10 cellular contexts compared by ENCODE assay signal in the genomic region with DNA sequence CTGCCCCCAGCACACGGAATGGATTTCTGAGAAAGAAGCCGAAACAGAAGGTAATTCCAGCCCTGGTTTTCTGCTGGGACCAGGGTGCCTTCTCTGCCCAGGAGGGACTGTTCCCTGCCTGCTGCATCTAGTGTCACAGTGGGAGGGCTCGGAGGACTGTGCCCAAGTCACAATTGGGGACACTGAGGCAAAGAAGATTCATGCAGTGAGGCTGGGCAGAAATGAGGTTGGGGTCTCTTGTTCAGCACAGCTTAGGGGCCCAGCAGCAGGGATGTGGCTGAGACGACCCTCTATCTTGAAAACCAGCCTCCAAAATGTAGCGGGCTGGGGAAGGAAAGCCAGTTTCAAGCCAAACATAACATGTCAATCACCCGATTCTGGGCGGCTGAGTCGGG. TPM values are rescaled to one million over a fixed set of nuclear protein-coding genes. Genes with fewer than 3 reads are reported as not detected.
A peak's percentile ranks its signal among the peaks of the same experiment; 100 is the strongest.
DNase-seq lines count a peak whose midpoint lies in the region; ATAC-seq and TF ChIP-seq lines count a peak whose summit lies in the region.
"Had no signal": no experiment of that assay in that cellular context is flagged by ENCODE, and none has a peak within 500 bp of the region (broad histone marks: within the 10 kb centered on the region; RNA-seq: fewer than 3 reads in every experiment).

No MANE protein-coding gene starts in this region.

- POLR2A ChIA-PET in activated CD4-positive, alpha-beta T cell treated with anti-CD3 and anti-CD28 coated beads, Interleukin-2, amount 10 ng/mL, durations not matched to agents 7 days and 5 days (lab: Charles Lee) = no interaction called here

- CTCF ChIA-PET in activated CD4-positive, alpha-beta T cell treated with anti-CD3 and anti-CD28 coated beads, Interleukin-2, amount 10 ng/mL, durations not matched to agents 7 days and 5 days (lab: Charles Lee) = interaction anchor here (1.0 to 3.0 kb wide), 3 partner anchors 14 to 172 kb away, joined by 4 to 17 read pairs (median 4); no protein-coding TSS in a partner anchor

- ATAC-seq in T-helper 17 cell (no peak), GM21390 (IDR thresholded peaks at IDR 0.05; ENCODE audit: unreplicated experiment) (no peak), HG03280 (IDR thresholded peaks at IDR 0.05; ENCODE audit: unreplicated experiment) (no peak)

- no peak for TF ChIP-seq POLR2A in stomach (IDR thresholded peaks at IDR 0.05)

- no peaks in the 10 kb centered on the region for H3K36me3 ChIP-seq in stomach
- H3K36me3 ChIP-seq: SJSA1 had no signal

- intact Hi-C loops in stomach (cut with DNase I; ENCODE audit: low total_unique reads) = no loop called here

- H3K27me3 ChIP-seq in stomach = peaks cover 5 to 51% (median 20%) of the 10 kb centered on the region in 3 donors
- H3K27me3 ChIP-seq: SJSA1 had no signal

- H3K4me3 Mint-ChIP-seq in activated CD4-positive, alpha-beta T cell treated with anti-CD3 and anti-CD28 coated beads, Interleukin-2, amount 10 ng/mL, durations not matched to agents 7 days and 5 days = peak overlapping the region; percentile 98
- H3K4me3 Mint-ChIP-seq in T-helper 17 cell (peak overlapping the region; percentile 97), glutamatergic neuron (ENCODE audit: unreplicated experiment) (peak overlapping the region; percentile 63)

- H3K4me3 ChIP-seq in stomach = peak overlapping the region; percentile 5 to 29 (median 26)
- H3K4me3 ChIP-seq: SJSA1 had no signal

- H3K9me3 Mint-ChIP-seq in activated CD4-positive, alpha-beta T cell treated with anti-CD3 and anti-CD28 coated beads, Interleukin-2, amount 10 ng/mL, durations not matched to agents 7 days and 5 days = no peaks in the 10 kb centered on the region
- H3K9me3 Mint-ChIP-seq in glutamatergic neuron (ENCODE audit: unreplicated experiment) = peaks cover 8% of the 10 kb centered on the region

- TF ChIP-seq CTCF in glutamatergic neuron (IDR thresholded peaks at IDR 0.05; ENCODE audit: partially characterized antibody, unreplicated experiment) (no peak), stomach (IDR thresholded peaks at IDR 0.05) (no peak)

- DNase-seq in activated CD4-positive, alpha-beta T cell treated with anti-CD3 and anti-CD28 coated beads, Interleukin-2, amount 10 ng/mL, durations not matched to agents 7 days and 5 days = no peak
- no peak for DNase-seq in activated CD4-positive, alpha-beta T cell treated with anti-CD3 and anti-CD28 coated beads, Interleukin-2, amount 50 U/mL, for 4 hours
- no peak for DNase-seq in T-helper 17 cell
- no peak for DNase-seq in glutamatergic neuron
- DNase-seq in stomach = no peak
- DNase-seq in NCI-H446 treated with DMSO at 0.1 percent for 48 hours (lab: John Stamatoyannopoulos, UW) = no peak
- DNase-seq: ACHN had no signal

- peaks cover 4 to 23% (median 17%) of the 10 kb centered on the region in 4 donors for H3K4me1 ChIP-seq in stomach

- H3K9me3 ChIP-seq in T-helper 17 cell (ENCODE audit: control insufficient read depth, low read length, poor library complexity, severe bottlenecking) (no peaks in the 10 kb centered on the region), stomach (no peaks in the 10 kb centered on the region)
- H3K9me3 ChIP-seq: SJSA1 had no signal

- H3K4me1 Mint-ChIP-seq in activated CD4-positive, alpha-beta T cell treated with anti-CD3 and anti-CD28 coated beads, Interleukin-2, amount 10 ng/mL, durations not matched to agents 7 days and 5 days = peaks cover 63% of the 10 kb centered on the region
- H3K4me1 Mint-ChIP-seq in T-helper 17 cell = peaks cover 56% of the 10 kb centered on the region
- peaks cover 12% of the 10 kb centered on the region for H3K4me1 Mint-ChIP-seq in glutamatergic neuron (ENCODE audit: low read depth, unreplicated experiment)

- H3K27me3 Mint-ChIP-seq in activated CD4-positive, alpha-beta T cell treated with anti-CD3 and anti-CD28 coated beads, Interleukin-2, amount 10 ng/mL, durations not matched to agents 7 days and 5 days = no peaks in the 10 kb centered on the region
- H3K27me3 Mint-ChIP-seq in T-helper 17 cell = no peaks in the 10 kb centered on the region
- H3K27me3 Mint-ChIP-seq in glutamatergic neuron (ENCODE audit: unreplicated experiment) = peaks cover 12% of the 10 kb centered on the region

- no peak for TF ChIP-seq EP300 in stomach (IDR thresholded peaks at IDR 0.05)

- peak overlapping the region; percentile 98 for H3K27ac Mint-ChIP-seq in activated CD4-positive, alpha-beta T cell treated with anti-CD3 and anti-CD28 coated beads, Interleukin-2, amount 10 ng/mL, durations not matched to agents 7 days and 5 days
- peak overlapping the region; percentile 99 for H3K27ac Mint-ChIP-seq in T-helper 17 cell
- peak overlapping the region; percentile 83 for H3K27ac Mint-ChIP-seq in glutamatergic neuron (ENCODE audit: unreplicated experiment)

- peak overlapping the region in 2 of 5 donors; percentile 16 to 20 for H3K27ac ChIP-seq in stomach
- H3K27ac ChIP-seq: SJSA1 had no signal

- peaks cover 40% of the 10 kb centered on the region for H3K36me3 Mint-ChIP-seq in activated CD4-positive, alpha-beta T cell treated with anti-CD3 and anti-CD28 coated beads, Interleukin-2, amount 10 ng/mL, durations not matched to agents 7 days and 5 days (ENCODE audit: low read depth)
- H3K36me3 Mint-ChIP-seq in T-helper 17 cell (ENCODE audit: low read depth) = peaks cover 4% of the 10 kb centered on the region
- H3K36me3 Mint-ChIP-seq in glutamatergic neuron (ENCODE audit: unreplicated experiment) = no peaks in the 10 kb centered on the region

- WGBS in stomach, 5 donors = 44 to 59% (median 55%) methylated on average over 8 of the region's 8 CpGs

RNA-seq across cellular contexts. Expression of a gene that starts 0.6 kb away (rescaled TPM):
- total RNA-seq in activated CD4-positive, alpha-beta T cell treated with anti-CD3 and anti-CD28 coated beads, Interleukin-2, amount 10 ng/mL, durations not matched to agents 7 days and 5 days = 10 to 100 TPM; 44.4 to 45.6 TPM
- total RNA-seq in T-helper 17 cell (10 to 100 TPM; 17.6 to 26.4 TPM), glutamatergic neuron (ENCODE audit: unreplicated experiment) (0.86 TPM), stomach (under 1 TPM in 2 of 5 donors, not detected in 3; 0.14 to 0.73 TPM)
- polyA plus RNA-seq in stomach = under 1 TPM in 2 of 3 donors, not detected in 1; 0.33 to 0.44 TPM
